Comparison of ENCODE assay signal across 17 cellular contexts in the genomic region with DNA sequence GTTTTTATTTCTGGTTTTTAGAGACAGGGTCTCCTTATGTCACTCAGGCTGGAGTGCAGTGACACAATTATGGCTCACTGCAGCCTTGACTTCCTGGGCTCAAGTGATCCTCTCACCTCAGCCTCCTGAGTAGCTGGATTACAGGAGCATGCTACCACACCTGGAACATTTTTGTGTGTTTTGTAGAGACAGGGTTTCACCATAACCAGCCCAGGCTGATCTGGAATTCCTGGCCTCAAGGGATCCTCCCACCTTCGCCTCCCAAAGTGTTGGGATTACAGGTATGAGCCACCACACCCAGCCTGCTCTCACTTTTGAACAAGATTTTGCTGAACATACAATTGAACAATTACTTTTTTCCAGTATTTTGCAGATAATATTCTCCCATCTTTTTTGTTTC. TPM values are rescaled to one million over a fixed set of nuclear protein-coding genes. Genes with fewer than 3 reads are reported as not detected.
DNase-seq lines count a peak whose midpoint lies in the region; ATAC-seq, FAIRE-seq and TF ChIP-seq lines count a peak whose summit lies in the region.
"Had no signal": no experiment of that assay in that cellular context is flagged by ENCODE, and none has a peak within 500 bp of the region (broad histone marks: within the 10 kb centered on the region; RNA-seq: fewer than 3 reads in every experiment).

No MANE protein-coding gene starts in this region.

- H2AFZ ChIP-seq in HCT116 (ENCODE audit: low read depth, low read length, poor library complexity, severe bottlenecking) (peak overlapping the region; percentile 33), PC-3 (ENCODE audit: low read length) (no peak overlapping the region)
- H2AFZ ChIP-seq: GM23248 had no signal

- 0 out of 2 replicates have a peak overlapping the region, but pooled peaks have one; percentile 26 for H3K4me2 ChIP-seq in HCT116 (ENCODE audit: low read length)
- no peak overlapping the region for H3K4me2 ChIP-seq in PC-3 (ENCODE audit: low read length)

- no peak for FAIRE-seq in bronchial epithelial cell (lab: Jason Lieb, UNC)
- FAIRE-seq: HTR-8/SVneo had no signal

- DNase-seq in HCT116 (ENCODE audit: low read depth, low spot score) (no peak), PC-3 (peak; percentile 27), bronchial epithelial cell (ENCODE audit: low read depth) (peak; percentile 79), foreskin keratinocyte (peak; percentile 69 to 86), progenitor cell of endocrine pancreas (ENCODE audit: low spot score, unreplicated experiment) (no peak), NCI-H146 treated with DMSO at 0.1 percent for 48 hours (lab: John Stamatoyannopoulos, UW; ENCODE audit: unreplicated experiment) (no peak), NCI-H2107 treated with DMSO at 0.1 percent for 48 hours (lab: John Stamatoyannopoulos, UW; ENCODE audit: unreplicated experiment) (no peak)
- DNase-seq: C1 segment of cervical spinal cord; Calu3; CD4-positive, alpha-beta T cell; DMS 273 treated with DMSO at 0.1 percent for 48 hours; GM23248; H7 had no signal

- TF ChIP-seq POLR2A in HCT116 (IDR thresholded peaks at IDR 0.05; ENCODE audit: borderline replicate concordance, extremely low read depth, insufficient read depth, insufficient read length) = no peak

- H3K9me2 ChIP-seq in HCT116 (ENCODE audit: insufficient read depth) (no peaks in the 10 kb centered on the region), PC-3 (replicated peaks; ENCODE audit: low read length) (no peaks in the 10 kb centered on the region)

- ATAC-seq in HCT116 = no peak
- ATAC-seq in PC-3 = no peak
- ATAC-seq in foreskin keratinocyte = no peak
- no peak for ATAC-seq in HG03354 (IDR thresholded peaks at IDR 0.05; ENCODE audit: poor library complexity, severe bottlenecking, unreplicated experiment)

- H3K36me3 ChIP-seq in HCT116 (ENCODE audit: control insufficient read depth in 1 of 2, insufficient read depth in 2 of 2, low read length in 2 of 2) = no peaks in the 10 kb centered on the region
- no peaks in the 10 kb centered on the region for H3K36me3 ChIP-seq in PC-3 (ENCODE audit: low read depth, low read length)
- H3K36me3 ChIP-seq in bronchial epithelial cell (ENCODE audit: control insufficient read depth, insufficient read depth, low read length) = no peaks in the 10 kb centered on the region

- H4K20me1 ChIP-seq in HCT116 (ENCODE audit: insufficient read depth) (no peaks in the 10 kb centered on the region), PC-3 (ENCODE audit: low read length) (no peaks in the 10 kb centered on the region)

- BruUV-seq in HCT116 (replicated peaks; lab: Mats Ljungman, UMichigan) = no TSS peak
- BruUV-seq in PC-3 (replicated peaks; lab: Mats Ljungman, UMichigan) = no TSS peak

- H3K27ac ChIP-seq in HCT116 (ENCODE audit: low read depth, low read length) (no peak overlapping the region), PC-3 (ENCODE audit: low read length) (no peak overlapping the region), foreskin keratinocyte (peak overlapping the region; percentile 15)
- H3K27ac ChIP-seq: GM23248 had no signal

- CTCF ChIA-PET in HCT116 (lab: Charles Lee) (no interaction called here), PC-3 (lab: Charles Lee) (no interaction called here)

- intact Hi-C loops in HCT116 (cut with micrococcal nuclease) (no loop called here), PC-3 (cut with micrococcal nuclease) (loop anchor here (2.0 kb wide), 1 partner anchor 23 kb away; no protein-coding TSS in a partner anchor)

- H3K79me2 ChIP-seq in HCT116 (ENCODE audit: insufficient read depth, low read length) (no peaks in the 10 kb centered on the region), PC-3 (ENCODE audit: low read length) (no peaks in the 10 kb centered on the region)

- no peak overlapping the region for H3K4me3 Mint-ChIP-seq in progenitor cell of endocrine pancreas (ENCODE audit: low read depth)
- H3K4me3 Mint-ChIP-seq: B cell; CD4-positive, alpha-beta T cell had no signal

- no peak for TF ChIP-seq CTCF in HCT116 (IDR thresholded peaks at IDR 0.05 in 2 of 3, conservative IDR thresholded peaks at IDR 0.05 in 1 of 3; ENCODE audit: borderline replicate concordance in 1 of 3, insufficient read depth in 1 of 3, low read depth in 2 of 3, low read length in 2 of 3)
- TF ChIP-seq CTCF in PC-3 (conservative IDR thresholded peaks at IDR 0.05; ENCODE audit: low read depth, low read length) = no peak
- no peak for TF ChIP-seq CTCF in bronchial epithelial cell (IDR thresholded peaks at IDR 0.05; ENCODE audit: insufficient read depth, low read length, severe bottlenecking)
- TF ChIP-seq CTCF in foreskin keratinocyte (conservative IDR thresholded peaks at IDR 0.05) = no peak
- TF ChIP-seq CTCF in progenitor cell of endocrine pancreas (IDR thresholded peaks at IDR 0.05; ENCODE audit: unreplicated experiment) = no peak

- RAD21 ChIA-PET in HCT116 (lab: Charles Lee; ENCODE audit: low non-redundant PET in 1 of 2, low total read pairs in 2 of 2, uncharacterized antibody in 2 of 2, unreplicated experiment in 2 of 2) = no interaction called here

- no peak for TF ChIP-seq RAD21 in HCT116 (IDR thresholded peaks at IDR 0.05; ENCODE audit: low read depth)

- no peaks in the 10 kb centered on the region for H3K9me3 ChIP-seq in HCT116 (ENCODE audit: control insufficient read depth in 1 of 2, insufficient read depth in 1 of 2, low read depth in 1 of 2, low read length in 2 of 2)
- no peaks in the 10 kb centered on the region for H3K9me3 ChIP-seq in PC-3 (ENCODE audit: low read length)

- peaks cover 8% of the 10 kb centered on the region for H3F3A ChIP-seq in PC-3 (ENCODE audit: low read length, unreplicated experiment)

- peaks cover 6% of the 10 kb centered on the region for H3K9me3 Mint-ChIP-seq in progenitor cell of endocrine pancreas (ENCODE audit: low read depth)
- H3K9me3 Mint-ChIP-seq: CD4-positive, alpha-beta T cell had no signal

- H3K9ac ChIP-seq in HCT116 (ENCODE audit: low read length) (peak overlapping the region; percentile 24), PC-3 (ENCODE audit: low read length) (no peak overlapping the region)
- H3K9ac ChIP-seq: GM23248 had no signal

- H3K4me1 ChIP-seq in HCT116 (ENCODE audit: control insufficient read depth in 1 of 2, insufficient read depth in 2 of 2, low read length in 2 of 2) (peaks cover 23 to 56% of the 10 kb centered on the region in 2 experiments), PC-3 (ENCODE audit: insufficient read depth, low read length) (peaks cover 50% of the 10 kb centered on the region), foreskin keratinocyte (peaks cover 48% of the 10 kb centered on the region)

- no peak overlapping the region for H3K27ac Mint-ChIP-seq in progenitor cell of endocrine pancreas
- H3K27ac Mint-ChIP-seq: B cell; CD4-positive, alpha-beta T cell had no signal

- no peaks in the 10 kb centered on the region for H3K27me3 Mint-ChIP-seq in progenitor cell of endocrine pancreas

- POLR2A ChIA-PET in HCT116 (lab: Charles Lee) = no interaction called here
- POLR2A ChIA-PET in PC-3 (lab: Charles Lee; ENCODE audit: unreplicated experiment) = no interaction called here

- H3K4me3 ChIP-seq in HCT116 (replicated peaks in 1 of 2; ENCODE audit: low read depth in 1 of 2, low read length in 2 of 2) (no peak overlapping the region), PC-3 (ENCODE audit: low read length) (no peak overlapping the region), bronchial epithelial cell (ENCODE audit: low read depth, low read length) (no peak overlapping the region)
- H3K4me3 ChIP-seq: GM23248 had no signal

- peaks cover 2% of the 10 kb centered on the region for H3K4me1 Mint-ChIP-seq in progenitor cell of endocrine pancreas (ENCODE audit: low read depth)

- no peaks in the 10 kb centered on the region for H3K36me3 Mint-ChIP-seq in progenitor cell of endocrine pancreas (ENCODE audit: insufficient read depth)

- H3K27me3 ChIP-seq in HCT116 (ENCODE audit: insufficient read depth, low read length) (no peaks in the 10 kb centered on the region), PC-3 (ENCODE audit: low read length) (no peaks in the 10 kb centered on the region), bronchial epithelial cell (ENCODE audit: control insufficient read depth, insufficient read depth, low read length) (no peaks in the 10 kb centered on the region), foreskin keratinocyte (no peaks in the 10 kb centered on the region)

TF ChIP-seq in HCT116, 20 proteins besides CTCF, POLR2A, EP300 and RAD21:
- TF ChIP-seq SIN3A (IDR thresholded peaks at IDR 0.05; ENCODE audit: low read depth) = no peak

RNA-seq across cellular contexts. Expression of gene HYI, which starts 24.0 kb away (rescaled TPM):
- 13.9 TPM for total RNA-seq in HCT116 (2021; ENCODE audit: unreplicated experiment)
- 16.9 and 18.1 TPM in 2 replicates for polyA plus RNA-seq in HCT116 (2012)
- 87.1 and 89.8 TPM in 2 replicates for total RNA-seq in PC-3 (2014; rRNA removed)
- total RNA-seq in bronchial epithelial cell = 21.8 and 28.7 TPM in 2 replicates
- 86.0 and 93.4 TPM in 2 replicates for total RNA-seq in foreskin keratinocyte
- polyA plus RNA-seq in foreskin keratinocyte = 104 and 115 TPM in 2 replicates
- 52.4 and 58.7 TPM in 2 replicates for total RNA-seq in progenitor cell of endocrine pancreas
- total RNA-seq: A172 had no signal

RNA-seq across cellular contexts. Expression of gene PTPRF, which starts 53.0 kb away (rescaled TPM):
- total RNA-seq in HCT116 (2021; ENCODE audit: unreplicated experiment) (224 TPM), PC-3 (2014; rRNA removed) (67.4 and 100 TPM in 2 replicates), bronchial epithelial cell (127 and 202 TPM in 2 replicates), foreskin keratinocyte (147 and 186 TPM in 2 replicates), progenitor cell of endocrine pancreas (482 and 520 TPM in 2 replicates)
- polyA plus RNA-seq in HCT116 (2012) = 217 and 285 TPM in 2 replicates
- 57.6 and 75.7 TPM in 2 replicates for polyA plus RNA-seq in foreskin keratinocyte

Comparison
In these comparisons a context has a peak if more than half of its experiments do, and no peak if none do; other contexts are left out.
1. DNase-seq: peak in PC-3 (single experiment), bronchial epithelial cell (single experiment) and foreskin keratinocyte (2 of 2); none in HCT116 (single experiment), progenitor cell of endocrine pancreas (single experiment), NCI-H146 treated with DMSO at 0.1 percent for 48 hours (single experiment) and NCI-H2107 treated with DMSO at 0.1 percent for 48 hours (single experiment).